In the genomic region with DNA sequence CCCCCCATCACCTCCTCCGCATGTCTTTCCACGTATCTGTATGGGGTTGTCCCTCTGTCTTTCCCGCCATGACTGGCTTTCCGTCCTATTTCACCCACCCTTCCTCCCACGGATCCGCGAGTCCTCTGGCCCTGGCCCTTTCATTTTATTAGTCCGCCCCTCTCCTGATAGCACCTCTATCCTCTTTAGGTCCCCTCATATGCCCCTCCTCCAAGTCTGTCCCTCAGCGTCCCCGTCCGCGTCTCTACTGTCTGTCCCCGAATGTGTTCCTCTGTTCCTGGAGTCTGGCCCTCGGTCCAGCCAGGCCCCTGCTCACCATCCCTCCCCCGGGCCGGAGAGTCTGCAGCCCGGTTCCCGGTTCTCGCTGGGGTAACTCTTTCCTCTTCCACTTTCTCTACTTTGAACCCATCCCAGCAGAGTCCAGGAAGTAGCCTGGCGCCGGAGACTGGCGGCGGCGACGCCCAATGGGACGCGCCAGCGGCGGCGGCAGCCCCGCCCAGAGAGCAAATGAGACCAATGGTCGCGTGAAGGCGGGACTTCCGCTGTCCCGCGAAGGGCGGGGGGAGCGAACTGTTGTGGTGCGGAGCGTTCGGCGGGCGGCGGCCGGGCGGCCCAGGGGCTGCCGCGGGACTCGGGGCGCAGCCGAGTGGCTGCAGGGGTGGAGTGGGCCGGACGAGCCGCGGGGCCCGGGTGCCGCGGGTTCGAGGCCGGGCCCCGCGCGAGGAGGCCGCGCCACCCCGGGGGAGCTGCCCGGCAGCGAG, we compare ENCODE assay signal across 8 cellular contexts. TPM values are rescaled to one million over a fixed set of nuclear protein-coding genes. Genes with fewer than 3 reads are reported as not detected.
DNase-seq lines count a peak whose midpoint lies in the region; ATAC-seq and TF ChIP-seq lines count a peak whose summit lies in the region.

A gene with protein sequence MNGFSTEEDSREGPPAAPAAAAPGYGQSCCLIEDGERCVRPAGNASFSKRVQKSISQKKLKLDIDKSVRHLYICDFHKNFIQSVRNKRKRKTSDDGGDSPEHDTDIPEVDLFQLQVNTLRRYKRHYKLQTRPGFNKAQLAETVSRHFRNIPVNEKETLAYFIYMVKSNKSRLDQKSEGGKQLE (plus strand): TSS at position 576 of the 761 bp plus-strand sequence. CDS start 608 bp downstream, outside the sequence.

- peak within 1 kb of the TSS; percentile 76 to 95 (median 92) for H3K27ac Mint-ChIP-seq in nephron

- H3K9me3 Mint-ChIP-seq in nephron, result no peaks in the 10 kb centered on the region

- H3K4me3 Mint-ChIP-seq in nephron, result peak within 1 kb of the TSS; percentile 97 to 99 (median 97)

- peaks cover 22% of the 10 kb centered on the region for H3K36me3 Mint-ChIP-seq in nephron (ENCODE audit: low read depth)

- DNase-seq in H7, result peak; percentile 100
- DNase-seq in SHP77 (lab: John Stamatoyannopoulos, UW), result peak; percentile 82 to 86
- DNase-seq in activated effector memory CD4-positive, alpha-beta T cell treated with Interleukin-2 at 50 U/mL for 16 hours, result peak; percentile 96
- peak; percentile 92 for DNase-seq in fibroblast of pulmonary artery (ENCODE audit: low read depth)
- peak; percentile 95 for DNase-seq in stimulated activated naive CD8-positive, alpha-beta T cell treated with anti-CD3 and anti-CD28 coated beads, Interleukin-15, Interleukin-2, amounts not matched to agents 100 U/mL and 50 U/mL, for 24 hours

- H2AFZ ChIP-seq in Loucy (ENCODE audit: low read length), result peak within 1 kb of the TSS; percentile 50

- H3K27me3 Mint-ChIP-seq in nephron (ENCODE audit: low read depth), result peaks cover 4% of the 10 kb centered on the region

- peak within 1 kb of the TSS; percentile 92 for H3K4me2 ChIP-seq in Loucy (ENCODE audit: low read depth, low read length, poor library complexity, severe bottlenecking)

- peak within 1 kb of the TSS; percentile 75 for H3K4me3 ChIP-seq in H7 (ENCODE audit: insufficient read depth, low read depth, low read length)
- peak within 1 kb of the TSS; percentile 83 for H3K4me3 ChIP-seq in Loucy (ENCODE audit: low read length, poor library complexity, severe bottlenecking)
- H3K4me3 ChIP-seq in fibroblast of pulmonary artery (replicated peaks; ENCODE audit: low read depth, low read length), result peak within 1 kb of the TSS; percentile 98

- H3K79me2 ChIP-seq in Loucy (ENCODE audit: insufficient read depth, low read length), result peaks cover 60% of the 10 kb centered on the region

- H3K27me3 ChIP-seq in H7 (ENCODE audit: control insufficient read depth, insufficient read depth, low read length), result peaks cover 2% of the 10 kb centered on the region; the same call in 1 of the 2 replicates
- no peaks in the 10 kb centered on the region for H3K27me3 ChIP-seq in Loucy (ENCODE audit: insufficient read depth, low read length, poor library complexity, severe bottlenecking)

- peak within 1 kb of the TSS; percentile 98 for H3K9ac ChIP-seq in ES-I3 (ENCODE audit: low read depth, low read length)
- peak within 1 kb of the TSS; percentile 77 for H3K9ac ChIP-seq in Loucy (ENCODE audit: low read depth, low read length, poor library complexity, severe bottlenecking)

- no peak for TF ChIP-seq CTCF in Loucy (conservative IDR thresholded peaks at IDR 0.05; ENCODE audit: low read length)
- no peak for TF ChIP-seq CTCF in fibroblast of pulmonary artery (IDR thresholded peaks at IDR 0.05; ENCODE audit: low read length, missing control alignments)
- no peak for TF ChIP-seq CTCF in nephron (IDR thresholded peaks at IDR 0.05; ENCODE audit: unreplicated experiment in 3 of 3)

- no peaks in the 10 kb centered on the region for H3K9me2 ChIP-seq in Loucy (replicated peaks; ENCODE audit: low read depth, low read length)

- H4K20me1 ChIP-seq in Loucy (ENCODE audit: insufficient read depth, low read length, poor library complexity, severe bottlenecking), result peaks cover 29% of the 10 kb centered on the region

- H3K4me1 Mint-ChIP-seq in nephron, result peaks cover 45% of the 10 kb centered on the region

- H3K36me3 ChIP-seq in ES-I3 (ENCODE audit: insufficient read depth, low read length) (peaks cover 4% of the 10 kb centered on the region), H7 (replicated peaks; ENCODE audit: control insufficient read depth, insufficient read depth, low read length) (peaks cover 1% of the 10 kb centered on the region; the same call in 1 of the 2 replicates), Loucy (ENCODE audit: insufficient read depth, low read length) (no peaks in the 10 kb centered on the region)

- no peaks in the 10 kb centered on the region for H3F3A ChIP-seq in Loucy (ENCODE audit: low read depth)

- ATAC-seq in stimulated activated naive CD8-positive, alpha-beta T cell treated with anti-CD3 and anti-CD28 coated beads, Interleukin-15, Interleukin-2, amounts not matched to agents 100 U/mL and 50 U/mL, for 24 hours, result peak; percentile 97

- H3K9me3 ChIP-seq in ES-I3 (ENCODE audit: control insufficient read depth, insufficient read depth, low read length) (no peaks in the 10 kb centered on the region), Loucy (ENCODE audit: insufficient read depth, low read depth, low read length) (no peaks in the 10 kb centered on the region)

- 0 out of 2 replicates have a peak, but pooled peaks cover 4% of the 10 kb centered on the region for H3K4me1 ChIP-seq in ES-I3 (ENCODE audit: insufficient read depth, low read length)
- H3K4me1 ChIP-seq in Loucy (ENCODE audit: insufficient read depth, low read length, poor library complexity, severe bottlenecking), result peaks cover 26% of the 10 kb centered on the region

RNA-seq across cellular contexts. Expression of the gene that starts here (rescaled TPM):
- 14.3 and 22.3 TPM in 2 replicates for total RNA-seq in H7 (2014; rRNA removed; shearing (Covaris generic))

Comparison
In these comparisons a context has a peak if more than half of its experiments do, and no peak if none do; other contexts are left out.
1. Peak in every context shown above with its lines: DNase-seq, ATAC-seq and H3K4me3 ChIP-seq.